Comparison of ENCODE assay signal across 8 cellular contexts in genomic region chr1:183620-184335, GRCh38.
DNase-seq lines count a peak whose midpoint lies in the region; ATAC-seq, FAIRE-seq and TF ChIP-seq lines count a peak whose summit lies in the region.
"Not testable (repeated sequence)": the region's sequence is repeated elsewhere in the genome, so short reads cannot be mapped to it uniquely, and the experiment has no call there.

No MANE protein-coding gene starts in this region.

- 64 to 67% methylated on average over 4 to 10 of the region's 13 CpGs for WGBS in body of pancreas, 2 donors
- WGBS in heart left ventricle, 4 donors, result 67 to 80% (median 73%) methylated on average over 7 to 8 of the region's 13 CpGs
- WGBS in pancreas, 2 donors, result 70 to 86% methylated on average over 6 to 8 of the region's 13 CpGs
- WGBS in stomach, 5 donors, result 64 to 85% (median 77%) methylated on average over 3 to 10 of the region's 13 CpGs

- not testable (repeated sequence) for H3K4me3 ChIP-seq in PC-3 (ENCODE audit: low read length); body of pancreas; heart left ventricle; lower lobe of right lung; pancreas; stomach

- CTCF ChIA-PET in PC-3 (lab: Charles Lee), result not testable (repeated sequence)

- not testable (repeated sequence) for DNase-seq in PC-3
- DNase-seq in activated T-cell treated with anti-CD3 and anti-CD28 coated beads, Interleukin-2, amount 50 U/mL, for 24 hours, result peak; percentile 28
- DNase-seq in body of pancreas (peak in 3 of 4 donors; percentile 8 to 20 (median 14)), heart left ventricle (peak in 3 of 5 donors; percentile 13 to 35 (median 27)), lower lobe of right lung (peak; percentile 35), pancreas (peak in 5 of 6 donors; percentile 18 to 61 (median 54)), stomach (peak; percentile 24), ureter (ENCODE audit: low spot score) (peak; percentile 43)

- H4K20me1 ChIP-seq in PC-3 (ENCODE audit: low read length), result not testable (repeated sequence)

- TSS peak; percentile 14 for BruUV-seq in PC-3 (replicated peaks; lab: Mats Ljungman, UMichigan)

- not testable (repeated sequence) for H3K36me3 ChIP-seq in PC-3 (ENCODE audit: low read depth, low read length); body of pancreas (replicated peaks in 1 of 2; ENCODE audit: insufficient read depth in 1 of 2, low read depth in 2 of 2); heart left ventricle; lower lobe of right lung; pancreas
- peaks cover 5 to 11% (median 8%) of the 10 kb centered on the region in 4 donors for H3K36me3 ChIP-seq in stomach

- H3K27me3 ChIP-seq in PC-3 (ENCODE audit: low read length); body of pancreas; heart left ventricle; lower lobe of right lung (ENCODE audit: low read depth); pancreas; stomach: not testable (repeated sequence)

- not testable (repeated sequence) for H3K9me2 ChIP-seq in PC-3 (replicated peaks; ENCODE audit: low read length)

- not testable (repeated sequence) for H3K9me3 Mint-ChIP-seq in activated T-cell treated with anti-CD3 and anti-CD28 coated beads, Interleukin-2, amount 50 U/mL, for 24 hours

- not testable (repeated sequence) for FAIRE-seq in pancreas (lab: Jason Lieb, UNC)

- not testable (repeated sequence) for H3K36me3 Mint-ChIP-seq in activated T-cell treated with anti-CD3 and anti-CD28 coated beads, Interleukin-2, amount 50 U/mL, for 24 hours (ENCODE audit: low read depth)

- intact Hi-C loops in PC-3 (cut with micrococcal nuclease); body of pancreas (cut with DNase I); heart left ventricle (cut with DNase I); lower lobe of right lung (cut with DNase I); pancreas (cut with DNase I); stomach (cut with DNase I; ENCODE audit: low total_unique reads): not testable (repeated sequence)

- not testable (repeated sequence) for H3K27ac Mint-ChIP-seq in activated T-cell treated with anti-CD3 and anti-CD28 coated beads, Interleukin-2, amount 50 U/mL, for 24 hours

- H3K9me3 ChIP-seq in PC-3 (ENCODE audit: low read length); body of pancreas; heart left ventricle; lower lobe of right lung; pancreas; stomach: not testable (repeated sequence)

- TF ChIP-seq EP300 in stomach (IDR thresholded peaks at IDR 0.05), result not testable (repeated sequence)

- not testable (repeated sequence) for H3K4me1 ChIP-seq in PC-3 (ENCODE audit: insufficient read depth, low read length); body of pancreas; heart left ventricle; lower lobe of right lung; pancreas; stomach

- H3K27ac ChIP-seq in PC-3 (ENCODE audit: low read length); body of pancreas; heart left ventricle; lower lobe of right lung; pancreas; stomach: not testable (repeated sequence)

- not testable (repeated sequence) for TF ChIP-seq POLR2A in body of pancreas (IDR thresholded peaks at IDR 0.05); heart left ventricle (IDR thresholded peaks at IDR 0.05); stomach (IDR thresholded peaks at IDR 0.05)

- ATAC-seq in PC-3, body of pancreas, heart left ventricle, lower lobe of right lung, pancreas: not testable (repeated sequence)

- POLR2A ChIA-PET in PC-3 (lab: Charles Lee; ENCODE audit: unreplicated experiment), result not testable (repeated sequence)

- not testable (repeated sequence) for H3K9ac ChIP-seq in PC-3 (ENCODE audit: low read length)

- not testable (repeated sequence) for H3K4me1 Mint-ChIP-seq in activated T-cell treated with anti-CD3 and anti-CD28 coated beads, Interleukin-2, amount 50 U/mL, for 24 hours (ENCODE audit: low read depth)

- H3F3A ChIP-seq in PC-3 (ENCODE audit: low read length, unreplicated experiment), result not testable (repeated sequence)

- not testable (repeated sequence) for H3K79me2 ChIP-seq in PC-3 (ENCODE audit: low read length)

- not testable (repeated sequence) for H2AFZ ChIP-seq in PC-3 (ENCODE audit: low read length)

- H3K4me2 ChIP-seq in PC-3 (ENCODE audit: low read length), result not testable (repeated sequence)

- not testable (repeated sequence) for H3K4me3 Mint-ChIP-seq in activated T-cell treated with anti-CD3 and anti-CD28 coated beads, Interleukin-2, amount 50 U/mL, for 24 hours

- TF ChIP-seq CTCF in PC-3 (conservative IDR thresholded peaks at IDR 0.05; ENCODE audit: low read depth, low read length); body of pancreas (IDR thresholded peaks at IDR 0.05); heart left ventricle (IDR thresholded peaks at IDR 0.05); lower lobe of right lung (IDR thresholded peaks at IDR 0.05); pancreas (IDR thresholded peaks at IDR 0.05); stomach (IDR thresholded peaks at IDR 0.05): not testable (repeated sequence)

- not testable (repeated sequence) for H3K27me3 Mint-ChIP-seq in activated T-cell treated with anti-CD3 and anti-CD28 coated beads, Interleukin-2, amount 50 U/mL, for 24 hours
